16 cellular contexts compared by ENCODE assay signal in the genomic region with DNA sequence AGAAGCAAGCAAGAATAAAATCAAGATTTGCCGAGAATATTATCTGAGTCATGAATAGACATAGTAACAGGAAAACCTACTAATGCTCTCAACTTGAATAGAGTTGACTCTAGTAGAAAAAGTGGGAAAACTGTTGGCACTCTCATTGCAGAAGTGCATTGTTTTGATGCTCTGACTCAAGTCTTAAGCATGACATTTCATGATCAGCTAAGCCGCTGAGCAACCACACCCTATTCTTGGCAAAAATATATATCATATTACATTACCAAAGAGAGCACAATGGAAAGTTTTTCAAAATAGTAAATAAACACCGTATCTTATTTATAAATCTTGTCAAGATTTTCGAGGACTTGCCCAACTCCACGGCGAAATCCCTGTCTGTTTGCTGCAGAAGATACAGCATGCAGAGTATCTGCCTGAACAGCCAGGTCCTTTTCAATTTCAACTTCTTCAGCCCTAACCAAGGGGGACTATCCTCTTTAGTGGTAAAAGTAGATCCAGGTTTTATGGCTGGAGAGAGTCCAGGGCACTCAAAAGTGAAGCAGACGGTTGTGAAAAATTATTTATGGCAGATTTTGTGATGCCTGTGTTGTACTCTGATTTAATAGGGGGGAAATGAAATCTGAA. TPM values are rescaled to one million over a fixed set of nuclear protein-coding genes. Genes with fewer than 3 reads are reported as not detected.
DNase-seq lines count a peak whose midpoint lies in the region; ATAC-seq and TF ChIP-seq lines count a peak whose summit lies in the region.
"Had no signal": no experiment of that assay in that cellular context is flagged by ENCODE, and none has a peak within 500 bp of the region (broad histone marks: within the 10 kb centered on the region; RNA-seq: fewer than 3 reads in every experiment).

No MANE protein-coding gene starts in this region.

- TF ChIP-seq CTCF in AG09309 (IDR thresholded peaks at IDR 0.05; ENCODE audit: control insufficient read depth, insufficient read depth, low read depth, low read length, missing control alignments) = no peak

- H3K27me3 ChIP-seq in HAP-1 (ENCODE audit: low read depth) = no peaks in the 10 kb centered on the region
- H3K27me3 ChIP-seq: ascending aorta, esophagus muscularis mucosa had no signal

- in situ Hi-C loops in HAP-1 (cut with MboI; ENCODE audit: low sequenced_read_pairs) = no loop called here

- peak; percentile 91 for DNase-seq in AG09309 (ENCODE audit: low read depth)
- DNase-seq in M059J (ENCODE audit: low read depth) = peak; percentile 94
- DNase-seq in dedifferentiated amniotic fluid mesenchymal stem cell (ENCODE audit: extremely low spot score) = peak; percentile 95
- DNase-seq in kidney tubule cell (ENCODE audit: low spot score) = peak; percentile 48
- DNase-seq in T-helper 9 cell = no peak
- DNase-seq in NCI-H1092 (lab: John Stamatoyannopoulos, UW) = no peak
- no peak for DNase-seq in HAP-1 (ENCODE audit: low spot score in 2 of 2)
- DNase-seq: activated CD4-positive, CD25-positive, alpha-beta regulatory T cell; AML-193; DND-41; NCI-H524 treated with DMSO at 0.1 percent for 48 hours had no signal

- ATAC-seq in HG03045 (IDR thresholded peaks at IDR 0.05; ENCODE audit: unreplicated experiment) = no peak
- ATAC-seq: natural killer cell treated with Interleukin-12 subunit alpha and Interleukin-12 subunit beta and Interleukin-15 and Interleukin-18, amount 100 ng/mL, for 72 hours had no signal

- H3K9me3 ChIP-seq in HAP-1 = no peaks in the 10 kb centered on the region
- H3K9me3 ChIP-seq: ascending aorta, esophagus muscularis mucosa had no signal

- no peaks in the 10 kb centered on the region for H3K36me3 ChIP-seq in HAP-1 (replicated peaks)
- H3K36me3 ChIP-seq: ascending aorta, esophagus muscularis mucosa had no signal

- H3K4me1 ChIP-seq in HAP-1 = peaks cover 4% of the 10 kb centered on the region; the same call in 1 of the 2 replicates
- H3K4me1 ChIP-seq: ascending aorta had no signal

- H3K4me3 ChIP-seq in AG09309 (ENCODE audit: control insufficient read depth, low read depth, low read length) (no peak overlapping the region), HAP-1 (no peak overlapping the region)
- H3K4me3 ChIP-seq: ascending aorta, esophagus muscularis mucosa had no signal

RNA-seq across cellular contexts. Expression of gene ADAMTSL1, which starts 13.9 kb away (rescaled TPM):
- 4.2 and 7.7 TPM in 2 replicates for total RNA-seq in M059J (2014; rRNA removed; shearing (Covaris generic))
- total RNA-seq: natural killer cell treated with Interleukin-12 subunit alpha and Interleukin-12 subunit beta and Interleukin-15 and Interleukin-18, amount 100 ng/mL, for 72 hours; SK-MEL-5 had no signal

Comparison
In these comparisons a context has a peak if more than half of its experiments do, and no peak if none do; other contexts are left out.
1. DNase-seq: peak in AG09309 (single experiment), M059J (single experiment), dedifferentiated amniotic fluid mesenchymal stem cell (single experiment) and kidney tubule cell (single experiment); none in T-helper 9 cell (single experiment), NCI-H1092 (single experiment) and HAP-1 (0 of 2).